Comparison of ENCODE assay signal across 20 cellular contexts in the genomic region with DNA sequence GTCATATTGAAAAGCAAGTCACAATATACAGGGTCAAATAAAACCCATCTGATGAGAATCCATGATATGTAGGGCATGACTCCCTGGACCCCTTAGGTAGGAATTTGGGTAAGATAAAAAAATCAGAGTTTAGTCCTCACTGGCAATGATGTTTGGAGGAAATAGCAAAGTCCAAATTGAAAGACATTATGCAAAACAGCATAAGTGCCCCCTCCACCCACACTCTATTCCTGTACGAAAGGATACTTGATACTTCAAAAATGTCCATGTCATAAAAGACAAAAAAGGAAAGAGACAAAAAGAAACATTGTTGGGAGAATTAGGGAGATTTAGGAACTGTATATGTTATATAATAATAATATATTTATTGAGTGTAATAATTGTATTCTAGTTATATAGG.
"Had no signal": no experiment of that assay in that cellular context is flagged by ENCODE, and none has a peak within 500 bp of the region (broad histone marks: within the 10 kb centered on the region; RNA-seq: fewer than 3 reads in every experiment).

No MANE protein-coding gene starts in this region.

- H3K9me3 Mint-ChIP-seq: activated CD4-positive, alpha-beta memory T cell treated with anti-CD3 and anti-CD28 coated beads for 36 hours; effector memory CD8-positive, alpha-beta T cell; stimulated activated naive B cell treated with anti-CD40 and anti-IgM and Interleukin-4, amounts not matched to agents 10 μg/mL and 1 μg/mL and 100 μg/mL, for 72 hours had no signal

- H3K36me3 ChIP-seq: lower lobe of right lung, neutrophil had no signal

- DNase-seq: activated CD4-positive, alpha-beta memory T cell treated with anti-CD3 and anti-CD28 coated beads for 36 hours; activated CD8-positive, alpha-beta memory T cell treated with anti-CD3 and anti-CD28 coated beads, Interleukin-2, amount 10 ng/mL, durations not matched to agents 7 days and 5 days; activated naive CD4-positive, alpha-beta T cell treated with Interleukin-2 at 50 U/mL for 16 hours; activated T-cell treated with anti-CD3 and anti-CD28 coated beads, Interleukin-2, amount 50 U/mL, for 1 hour; dermis blood vessel endothelial cell; effector memory CD8-positive, alpha-beta T cell; head of caudate nucleus; left cardiac atrium; lower lobe of right lung; midbrain; naive B cell; stimulated activated CD4-positive, alpha-beta T cell treated with anti-CD3 and anti-CD28 coated beads, Interleukin-2, amount 100 ng/mL, for 48 hours; stimulated activated naive B cell treated with anti-CD40 and anti-IgM and Interleukin-4, amounts not matched to agents 10 μg/mL and 1 μg/mL and 100 μg/mL, for 72 hours; substantia nigra had no signal

- H3K4me1 ChIP-seq: ascending aorta, lower lobe of right lung, tibial nerve, vagina had no signal

- H3K4me3 ChIP-seq: ascending aorta, lower lobe of right lung, tibial nerve, vagina had no signal

- H3K9me3 ChIP-seq: ascending aorta, lower lobe of right lung, neutrophil, tibial nerve, vagina had no signal

- H3K27me3 Mint-ChIP-seq: activated CD4-positive, alpha-beta memory T cell treated with anti-CD3 and anti-CD28 coated beads for 36 hours; activated CD8-positive, alpha-beta memory T cell treated with anti-CD3 and anti-CD28 coated beads, Interleukin-2, amount 10 ng/mL, durations not matched to agents 7 days and 5 days; effector memory CD8-positive, alpha-beta T cell; naive B cell; stimulated activated naive B cell treated with anti-CD40 and anti-IgM and Interleukin-4, amounts not matched to agents 10 μg/mL and 1 μg/mL and 100 μg/mL, for 72 hours had no signal

- H3K27ac Mint-ChIP-seq: activated CD4-positive, alpha-beta memory T cell treated with anti-CD3 and anti-CD28 coated beads for 36 hours; activated CD8-positive, alpha-beta memory T cell treated with anti-CD3 and anti-CD28 coated beads, Interleukin-2, amount 10 ng/mL, durations not matched to agents 7 days and 5 days; effector memory CD8-positive, alpha-beta T cell; stimulated activated naive B cell treated with anti-CD40 and anti-IgM and Interleukin-4, amounts not matched to agents 10 μg/mL and 1 μg/mL and 100 μg/mL, for 72 hours; T-helper 2 cell treated with Interferon-gamma antibody and Interleukin-4, amounts not matched to agents 5 μg/mL and 100 μg/mL, for 36 hours had no signal

- H3K4me3 Mint-ChIP-seq: activated CD4-positive, alpha-beta memory T cell treated with anti-CD3 and anti-CD28 coated beads for 36 hours; activated CD8-positive, alpha-beta memory T cell treated with anti-CD3 and anti-CD28 coated beads, Interleukin-2, amount 10 ng/mL, durations not matched to agents 7 days and 5 days; effector memory CD8-positive, alpha-beta T cell; naive B cell; stimulated activated naive B cell treated with anti-CD40 and anti-IgM and Interleukin-4, amounts not matched to agents 10 μg/mL and 1 μg/mL and 100 μg/mL, for 72 hours; T-helper 2 cell treated with Interferon-gamma antibody and Interleukin-4, amounts not matched to agents 5 μg/mL and 100 μg/mL, for 36 hours had no signal

- ATAC-seq: activated CD4-positive, CD25-positive, alpha-beta regulatory T cell treated with anti-CD3 and anti-CD28 coated beads, Interleukin-2, amount 50 U/mL, for 24 hours; activated CD8-positive, alpha-beta memory T cell treated with anti-CD3 and anti-CD28 coated beads, Interleukin-2, amount 10 ng/mL, durations not matched to agents 7 days and 5 days; effector memory CD8-positive, alpha-beta T cell; left cardiac atrium; lower lobe of right lung; stimulated activated naive B cell treated with anti-CD40 and anti-IgM and Interleukin-4, amounts not matched to agents 10 μg/mL and 1 μg/mL and 100 μg/mL, for 72 hours had no signal
